In genomic region chr1:44637590-44638411, GRCh38 we compare ENCODE assay signal across 1 cellular context.
TF ChIP-seq lines count a peak whose summit lies in the region.

No MANE protein-coding gene starts in this region.

TF ChIP-seq in K562, 482 proteins besides CTCF, POLR2A, EP300 and RAD21 (continued from another document and continues in another):
- TF ChIP-seq ZNF592 (IDR thresholded peaks at IDR 0.05): peak; percentile 46; the same call in 1 of the 2 replicates
- no peak for TF ChIP-seq PCBP2 (IDR thresholded peaks at IDR 0.05; ENCODE audit: low read depth, low read length, poor library complexity, severe bottlenecking)
- no peak for TF ChIP-seq ATF1 (CRISPR knock-in tag; IDR thresholded peaks at IDR 0.05)
- TF ChIP-seq ATF1 (tag; IDR thresholded peaks at IDR 0.05): peak; percentile 43; the same call in 1 of the 2 replicates
- no peak for TF ChIP-seq ZNF12 (CRISPR knock-in tag; IDR thresholded peaks at IDR 0.05)
- peak; percentile 19 for TF ChIP-seq PRDM10 (IDR thresholded peaks at IDR 0.05; ENCODE audit: partially characterized antibody)
- no peak for TF ChIP-seq RBM14 (IDR thresholded peaks at IDR 0.05; ENCODE audit: borderline replicate concordance, insufficient read depth, low read depth, low read length)
- no peak for TF ChIP-seq RAD51 (IDR thresholded peaks at IDR 0.05; ENCODE audit: borderline replicate concordance, low read depth)
- TF ChIP-seq CBX1 (IDR thresholded peaks at IDR 0.05; ENCODE audit: low read depth): no peak
- TF ChIP-seq RBBP5 (IDR thresholded peaks at IDR 0.05; ENCODE audit: borderline replicate concordance, insufficient read depth, low read length, poor library complexity, severe bottlenecking): peak; percentile 34
- no peak for TF ChIP-seq NCOA6 (IDR thresholded peaks at IDR 0.05)
- TF ChIP-seq SMARCA4 (IDR thresholded peaks at IDR 0.05): peak; percentile 67; the same call in 1 of the 2 replicates
- no peak for TF ChIP-seq POLR2H (tag; IDR thresholded peaks at IDR 0.05; ENCODE audit: low read depth)
- TF ChIP-seq SOX6 (IDR thresholded peaks at IDR 0.05): peak; percentile 43; the same call in 1 of the 2 replicates
- no peak for TF ChIP-seq U2AF2 (optimal IDR thresholded peaks at IDR 0.05; ENCODE audit: low read depth, low read length)
- no peak for TF ChIP-seq XRCC3 (IDR thresholded peaks at IDR 0.05)
- TF ChIP-seq KDM1A (IDR thresholded peaks at IDR 0.05): peak; percentile 55 to 64; a peak in 3 of 4 replicates
- no peak for TF ChIP-seq ZNF584 (CRISPR knock-in tag; IDR thresholded peaks at IDR 0.05; ENCODE audit: low read depth)
- peak; percentile 78 for TF ChIP-seq ETS1 (conservative IDR thresholded peaks at IDR 0.05; ENCODE audit: control insufficient read depth, low read depth, low read length)
- TF ChIP-seq TRIM24 (IDR thresholded peaks at IDR 0.05): peak; percentile 62 to 69; a peak in 3 of 4 replicates
- TF ChIP-seq SAFB (IDR thresholded peaks at IDR 0.05; ENCODE audit: borderline replicate concordance, low read depth, low read length): no peak
- peak; percentile 29 for TF ChIP-seq HNRNPLL (IDR thresholded peaks at IDR 0.05; ENCODE audit: low read depth, low read length, poor library complexity, severe bottlenecking)
- TF ChIP-seq ARID3A (IDR thresholded peaks at IDR 0.05; ENCODE audit: borderline replicate concordance, low read depth, low read length): 0 out of 2 replicates have a peak, but pooled peaks have one; percentile 11
- no peak for TF ChIP-seq GTF2E2 (tag; IDR thresholded peaks at IDR 0.05)
- TF ChIP-seq ZNF830 (CRISPR knock-in tag; IDR thresholded peaks at IDR 0.05): no peak
- peak; percentile 48; the same call in 1 of the 2 replicates for TF ChIP-seq LEF1 (IDR thresholded peaks at IDR 0.05)
- no peak for TF ChIP-seq ELK3 (CRISPR knock-in tag; IDR thresholded peaks at IDR 0.05)
- TF ChIP-seq SIN3B (IDR thresholded peaks at IDR 0.05; ENCODE audit: low read depth): no peak
- TF ChIP-seq ZNF699 (CRISPR knock-in tag; IDR thresholded peaks at IDR 0.05; ENCODE audit: insufficient replicate concordance): no peak
- no peak for TF ChIP-seq NR3C1 (CRISPR knock-in tag; IDR thresholded peaks at IDR 0.05)
- peak; percentile 81 for TF ChIP-seq GATA2 (CRISPR knock-in tag; IDR thresholded peaks at IDR 0.05)
- TF ChIP-seq NRF1 (conservative IDR thresholded peaks at IDR 0.05 in 1 of 2, IDR thresholded peaks at IDR 0.05 in 1 of 2): 0 out of 4 replicates have a peak, but pooled peaks have one; percentile 24 to 37
- TF ChIP-seq HIVEP1 (CRISPR knock-in tag; IDR thresholded peaks at IDR 0.05): no peak
- TF ChIP-seq ELF4 (CRISPR knock-in tag; IDR thresholded peaks at IDR 0.05): no peak
- TF ChIP-seq ZNF239 (CRISPR knock-in tag; IDR thresholded peaks at IDR 0.05): no peak
- peak; percentile 58; the same call in 1 of the 2 replicates for TF ChIP-seq DMBX1 (CRISPR knock-in tag; IDR thresholded peaks at IDR 0.05; ENCODE audit: borderline replicate concordance)
- no peak for TF ChIP-seq ZNF785 (CRISPR knock-in tag; IDR thresholded peaks at IDR 0.05)
- TF ChIP-seq POLR2G (IDR thresholded peaks at IDR 0.05; ENCODE audit: low read depth, low read length): peak; percentile 69
- TF ChIP-seq RFX5 (IDR thresholded peaks at IDR 0.05; ENCODE audit: low read depth, low read length): no peak
- no peak; the same call in 1 of the 2 replicates for TF ChIP-seq GATAD2A (IDR thresholded peaks at IDR 0.05)
- no peak for TF ChIP-seq KLF10 (CRISPR knock-in tag; IDR thresholded peaks at IDR 0.05)
- peak; percentile 67 for TF ChIP-seq L3MBTL2 (IDR thresholded peaks at IDR 0.05)
- TF ChIP-seq TCF7 (IDR thresholded peaks at IDR 0.05; ENCODE audit: borderline replicate concordance): 0 out of 2 replicates have a peak, but pooled peaks have one; percentile 15
- TF ChIP-seq, protein P1, sequence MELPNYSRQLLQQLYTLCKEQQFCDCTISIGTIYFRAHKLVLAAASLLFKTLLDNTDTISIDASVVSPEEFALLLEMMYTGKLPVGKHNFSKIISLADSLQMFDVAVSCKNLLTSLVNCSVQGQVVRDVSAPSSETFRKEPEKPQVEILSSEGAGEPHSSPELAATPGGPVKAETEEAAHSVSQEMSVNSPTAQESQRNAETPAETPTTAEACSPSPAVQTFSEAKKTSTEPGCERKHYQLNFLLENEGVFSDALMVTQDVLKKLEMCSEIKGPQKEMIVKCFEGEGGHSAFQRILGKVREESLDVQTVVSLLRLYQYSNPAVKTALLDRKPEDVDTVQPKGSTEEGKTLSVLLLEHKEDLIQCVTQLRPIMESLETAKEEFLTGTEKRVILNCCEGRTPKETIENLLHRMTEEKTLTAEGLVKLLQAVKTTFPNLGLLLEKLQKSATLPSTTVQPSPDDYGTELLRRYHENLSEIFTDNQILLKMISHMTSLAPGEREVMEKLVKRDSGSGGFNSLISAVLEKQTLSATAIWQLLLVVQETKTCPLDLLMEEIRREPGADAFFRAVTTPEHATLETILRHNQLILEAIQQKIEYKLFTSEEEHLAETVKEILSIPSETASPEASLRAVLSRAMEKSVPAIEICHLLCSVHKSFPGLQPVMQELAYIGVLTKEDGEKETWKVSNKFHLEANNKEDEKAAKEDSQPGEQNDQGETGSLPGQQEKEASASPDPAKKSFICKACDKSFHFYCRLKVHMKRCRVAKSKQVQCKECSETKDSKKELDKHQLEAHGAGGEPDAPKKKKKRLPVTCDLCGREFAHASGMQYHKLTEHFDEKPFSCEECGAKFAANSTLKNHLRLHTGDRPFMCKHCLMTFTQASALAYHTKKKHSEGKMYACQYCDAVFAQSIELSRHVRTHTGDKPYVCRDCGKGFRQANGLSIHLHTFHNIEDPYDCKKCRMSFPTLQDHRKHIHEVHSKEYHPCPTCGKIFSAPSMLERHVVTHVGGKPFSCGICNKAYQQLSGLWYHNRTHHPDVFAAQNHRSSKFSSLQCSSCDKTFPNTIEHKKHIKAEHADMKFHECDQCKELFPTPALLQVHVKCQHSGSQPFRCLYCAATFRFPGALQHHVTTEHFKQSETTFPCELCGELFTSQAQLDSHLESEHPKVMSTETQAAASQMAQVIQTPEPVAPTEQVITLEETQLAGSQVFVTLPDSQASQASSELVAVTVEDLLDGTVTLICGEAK (IDR thresholded peaks at IDR 0.05): no peak
- TF ChIP-seq, protein P1 (CRISPR knock-in tag; IDR thresholded peaks at IDR 0.05): no peak
- TF ChIP-seq TGIF2 (CRISPR knock-in tag; IDR thresholded peaks at IDR 0.05): no peak
- TF ChIP-seq ZNF583 (CRISPR knock-in tag; IDR thresholded peaks at IDR 0.05): no peak
- TF ChIP-seq MXI1 (IDR thresholded peaks at IDR 0.05; ENCODE audit: low read depth, low read length): no peak; the same call in 1 of the 2 replicates
